In the genomic region with DNA sequence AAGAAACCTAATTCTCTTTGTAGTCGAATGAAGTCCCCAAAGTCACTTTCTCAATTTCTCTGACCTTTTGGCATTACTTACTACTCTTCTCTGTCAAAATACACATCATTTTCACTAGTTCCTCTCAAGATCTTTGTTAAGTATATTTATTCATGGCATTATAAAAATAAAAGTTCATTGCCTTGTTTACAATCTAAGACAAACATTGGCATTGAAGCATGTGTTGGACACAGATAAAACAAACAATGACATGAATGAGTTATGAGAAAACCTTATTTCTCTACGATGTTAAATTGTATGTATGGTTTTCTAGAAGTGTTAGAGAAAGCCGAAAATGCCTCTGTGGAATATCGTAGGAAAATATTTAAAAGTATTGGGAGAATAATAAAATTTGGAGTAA, we compare ENCODE assay signal across 24 cellular contexts. TPM values are rescaled to one million over a fixed set of nuclear protein-coding genes. Genes with fewer than 3 reads are reported as not detected.
DNase-seq lines count a peak whose midpoint lies in the region; ATAC-seq, FAIRE-seq and TF ChIP-seq lines count a peak whose summit lies in the region.
"Had no signal": no experiment of that assay in that cellular context is flagged by ENCODE, and none has a peak within 500 bp of the region (broad histone marks: within the 10 kb centered on the region; RNA-seq: fewer than 3 reads in every experiment).

No MANE protein-coding gene starts in this region.

- H3K4me1 ChIP-seq in K562 (replicated peaks in 1 of 2; ENCODE audit: control insufficient read depth in 2 of 2, insufficient read depth in 2 of 2, low read length in 2 of 2) = no peaks in the 10 kb centered on the region
- H3K4me1 ChIP-seq: A549; BE2C; BLaER1 treated with 17β-estradiol and CSF1 and Interleukin-3, amounts not matched to agents 10 nM and 100 nM; HAP-1 had no signal

- TF ChIP-seq POLR2A in K562 (conservative IDR thresholded peaks at IDR 0.05) = no peak

- BruUV-seq in K562 (replicated peaks; lab: Mats Ljungman, UMichigan) = no TSS peak

- no peak for TF ChIP-seq CTCF in K562 (IDR thresholded peaks at IDR 0.05 in 2 of 3, conservative IDR thresholded peaks at IDR 0.05 in 1 of 3; ENCODE audit: insufficient read depth in 2 of 3, low read depth in 1 of 3, low read length in 3 of 3)
- no peak for TF ChIP-seq CTCF in WERI-Rb-1 (IDR thresholded peaks at IDR 0.05; ENCODE audit: low read depth, low read length)

- H3K9me3 ChIP-seq in K562 (replicated peaks; ENCODE audit: control insufficient read depth, insufficient read depth, low read depth, low read length) (no peaks in the 10 kb centered on the region), WERI-Rb-1 (ENCODE audit: severe bottlenecking) (no peaks in the 10 kb centered on the region)
- H3K9me3 ChIP-seq: A549; BE2C; BLaER1 treated with 17β-estradiol and CSF1 and Interleukin-3, amounts not matched to agents 10 nM and 100 nM; HAP-1 had no signal

- H3K9me1 ChIP-seq in K562 (ENCODE audit: control insufficient read depth, insufficient read depth, low read length) = no peaks in the 10 kb centered on the region

- 4% methylated on average over 4 of the region's 4 CpGs for WGBS in K562 (ENCODE audit: insufficient coverage, low coverage, missing lambda C conversion rate)

- FAIRE-seq in K562 (lab: Jason Lieb, UNC) = no peak
- FAIRE-seq: A549, D721Med, G401.6, H54 had no signal

- no peak overlapping the region for H3K9ac ChIP-seq in K562 (ENCODE audit: insufficient read depth in 1 of 2, low read depth in 2 of 2, low read length in 2 of 2)
- H3K9ac ChIP-seq: BLaER1 treated with 17β-estradiol and CSF1 and Interleukin-3, amounts not matched to agents 10 nM and 100 nM had no signal

- 0 out of 2 replicates have a peak overlapping the region, but pooled peaks have one; percentile 51 for H2AFZ ChIP-seq in K562 (ENCODE audit: low read depth, low read length)

- H3K4me2 ChIP-seq in K562 (ENCODE audit: insufficient read depth, low read length) = no peak overlapping the region
- H3K4me2 ChIP-seq: A549; BLaER1 treated with 17β-estradiol and CSF1 and Interleukin-3, amounts not matched to agents 10 nM and 100 nM had no signal

- no peaks in the 10 kb centered on the region; a peak in 1 of 5 replicates for H3K27me3 ChIP-seq in K562 (ENCODE audit: control insufficient read depth in 2 of 2, insufficient read depth in 2 of 2, low read length in 2 of 2)
- peaks cover 35% of the 10 kb centered on the region for H3K27me3 ChIP-seq in WERI-Rb-1 (ENCODE audit: insufficient read depth, low read depth, severe bottlenecking)
- H3K27me3 ChIP-seq: BE2C; BLaER1 treated with 17β-estradiol and CSF1 and Interleukin-3, amounts not matched to agents 10 nM and 100 nM had no signal

- H4K20me1 ChIP-seq in K562 (replicated peaks; ENCODE audit: control insufficient read depth, insufficient read depth, low read length) = no peaks in the 10 kb centered on the region
- H4K20me1 ChIP-seq: BLaER1 treated with 17β-estradiol and CSF1 and Interleukin-3, amounts not matched to agents 10 nM and 100 nM had no signal

- in situ Hi-C loops in K562 (cut with MboI) = no loop called here

- intact Hi-C loops in K562 (cut with micrococcal nuclease) (no loop called here), cardiac septum (cut with DNase I) (no loop called here)

- no peaks in the 10 kb centered on the region for H3K79me2 ChIP-seq in K562 (ENCODE audit: control insufficient read depth, insufficient read depth, low read length)

- DNase-seq in NCI-H748 treated with DMSO at 0.1 percent for 48 hours (lab: John Stamatoyannopoulos, UW) = peak; percentile 62
- DNase-seq in NCI-H748 (lab: John Stamatoyannopoulos, UW; ENCODE audit: unreplicated experiment) = no peak
- peak; percentile 0 for DNase-seq in HT-29 (ENCODE audit: low spot score)
- peak; percentile 35 for DNase-seq in NCI-H2029 (lab: John Stamatoyannopoulos, UW)
- DNase-seq in K562 (ENCODE audit: extremely low read depth in 1 of 4, low spot score in 3 of 4) = no peak
- no peak for DNase-seq in cardiac septum (ENCODE audit: low spot score)
- DNase-seq in WERI-Rb-1 = no peak
- DNase-seq: 8988T; ACHN; AML-193; BE2C; CD4-positive, alpha-beta T cell; CD8-positive, alpha-beta memory T cell; DMS 273 treated with DMSO at 0.1 percent for 48 hours; DND-41; GOT3; HFFc6 had no signal

- TF ChIP-seq EP300 in K562 (IDR thresholded peaks at IDR 0.05; ENCODE audit: low read length) = no peak

- H3K36me3 ChIP-seq in K562 (ENCODE audit: control insufficient read depth, insufficient read depth, low read length) (no peaks in the 10 kb centered on the region), WERI-Rb-1 (no peaks in the 10 kb centered on the region)
- H3K36me3 ChIP-seq: BE2C; BLaER1 treated with 17β-estradiol and CSF1 and Interleukin-3, amounts not matched to agents 10 nM and 100 nM; HAP-1 had no signal

- TF ChIP-seq RAD21 in K562 (CRISPR knock-in tag; conservative IDR thresholded peaks at IDR 0.05 in 1 of 2, IDR thresholded peaks at IDR 0.05 in 1 of 2) = no peak

- no peak overlapping the region for H3K4me3 ChIP-seq in K562
- no peak overlapping the region for H3K4me3 ChIP-seq in WERI-Rb-1 (ENCODE audit: low read depth, low read length)
- H3K4me3 ChIP-seq: A549; BLaER1 treated with 17β-estradiol and CSF1 and Interleukin-3, amounts not matched to agents 10 nM and 100 nM; HAP-1 had no signal

- ATAC-seq in K562 = no peak
- ATAC-seq: A549 had no signal

- H3K27ac ChIP-seq in K562 (ENCODE audit: extremely low read depth, low read depth, low read length) = no peak overlapping the region
- no peak overlapping the region for H3K27ac ChIP-seq in WERI-Rb-1
- H3K27ac ChIP-seq: A549; BLaER1 treated with 17β-estradiol and CSF1 and Interleukin-3, amounts not matched to agents 10 nM and 100 nM had no signal

- CTCF ChIA-PET in K562 (lab: Yijun Ruan, JAX; ENCODE audit: low intra/inter-chr PET ratio) = no interaction called here

- POLR2A ChIA-PET in K562 (lab: Yijun Ruan, JAX) = no interaction called here

RNA-seq across cellular contexts. Expression of a gene that starts 8.6 kb away (rescaled TPM):
- not detected in 2 replicates for total RNA-seq in HT-29 (2014; rRNA removed; shearing (Covaris generic))
- total RNA-seq in K562 (2011; cell fraction: chromatin; rRNA removed; ENCODE audit: low replicate concordance) = not detected in 2 replicates
- total RNA-seq in K562 (2011; cell fraction: nucleolus; rRNA removed) = not detected in 2 replicates
- total RNA-seq in K562 (2011; cell fraction: nucleoplasm; rRNA removed) = not detected in 2 replicates
- total RNA-seq in K562 (2014; rRNA removed) = not detected in 2 replicates
- not detected in 2 replicates for total RNA-seq in K562 (2014; rRNA removed; fragmentation: Illumina TruSeq; extraction: Trizol)
- total RNA-seq in K562 (2015; rRNA removed; fragmentation: Illumina TruSeq; extraction: Trizol) = not detected in 2 replicates
- not detected in 2 replicates for total RNA-seq in K562 (2021)
- polyA plus RNA-seq in K562 (2011; rRNA removed) = not detected in 2 replicates
- not detected in 2 replicates for polyA plus RNA-seq in K562 (2011; cell fraction: cytosol; rRNA removed)
- polyA plus RNA-seq in K562 (2011; cell fraction: nucleus; rRNA removed) = not detected in 2 replicates
- not detected in 2 replicates for polyA plus RNA-seq in K562 (2012)
- not detected in 2 replicates for polyA plus RNA-seq in K562 (2014; fragmentation: Illumina TruSeq; extraction: Trizol)
- polyA plus RNA-seq in K562 (2014; fragmentation: Nextera tagmentation; extraction: Ambion mirVana) = not detected
- not detected in 2 replicates for polyA plus RNA-seq in K562 (2014; rRNA removed)
- polyA minus RNA-seq in K562 (2011; rRNA and poly(A)+ RNA removed) = not detected in 2 replicates
- not detected in 2 replicates for polyA minus RNA-seq in K562 (2011; cell fraction: cytosol; rRNA and poly(A)+ RNA removed)
- polyA minus RNA-seq in K562 (2011; cell fraction: nucleus; rRNA and poly(A)+ RNA removed) = not detected in 2 replicates
- total RNA-seq in cardiac septum = not detected
- total RNA-seq: CD4-positive, alpha-beta T cell; CD8-positive, alpha-beta memory T cell; HFFc6 had no signal
- polyA plus RNA-seq: A549; CD14-positive monocyte; CD8-positive, alpha-beta memory T cell had no signal

RNA-seq across cellular contexts. Expression of a gene that starts 13.6 kb away (rescaled TPM):
- total RNA-seq in HT-29 (2014; rRNA removed; shearing (Covaris generic)) = 0.23 TPM in 1 of 2 replicates, not detected in the other
- not detected in 2 replicates for total RNA-seq in K562 (2011; cell fraction: chromatin; rRNA removed; ENCODE audit: low replicate concordance)
- not detected in 2 replicates for total RNA-seq in K562 (2011; cell fraction: nucleolus; rRNA removed)
- not detected in 2 replicates for total RNA-seq in K562 (2011; cell fraction: nucleoplasm; rRNA removed)
- total RNA-seq in K562 (2014; rRNA removed) (not detected in 2 replicates), K562 (2014; rRNA removed; fragmentation: Illumina TruSeq; extraction: Trizol) (not detected in 2 replicates), K562 (2015; rRNA removed; fragmentation: Illumina TruSeq; extraction: Trizol) (not detected in 2 replicates), K562 (2021) (not detected in 2 replicates), cardiac septum (not detected)
- polyA plus RNA-seq in K562 (2011; rRNA removed) (not detected in 2 replicates), K562 (2014; fragmentation: Illumina TruSeq; extraction: Trizol) (not detected in 2 replicates), K562 (2014; fragmentation: Nextera tagmentation; extraction: Ambion mirVana) (not detected), K562 (2014; rRNA removed) (not detected in 2 replicates)
- polyA plus RNA-seq in K562 (2011; cell fraction: cytosol; rRNA removed) = not detected in 2 replicates
- polyA plus RNA-seq in K562 (2011; cell fraction: nucleus; rRNA removed) = not detected in 2 replicates
- not detected in 2 replicates for polyA plus RNA-seq in K562 (2012)
- polyA minus RNA-seq in K562 (2011; rRNA and poly(A)+ RNA removed) = not detected in 2 replicates
- polyA minus RNA-seq in K562 (2011; cell fraction: cytosol; rRNA and poly(A)+ RNA removed) = not detected in 2 replicates
- polyA minus RNA-seq in K562 (2011; cell fraction: nucleus; rRNA and poly(A)+ RNA removed) = not detected in 2 replicates
- total RNA-seq: CD4-positive, alpha-beta T cell; CD8-positive, alpha-beta memory T cell; HFFc6 had no signal
- polyA plus RNA-seq: A549; CD14-positive monocyte; CD8-positive, alpha-beta memory T cell had no signal

RNA-seq across cellular contexts. Expression of a gene that starts 14.7 kb away (rescaled TPM):
- not detected in 2 replicates for total RNA-seq in HT-29 (2014; rRNA removed; shearing (Covaris generic))
- total RNA-seq in K562 (2011; cell fraction: chromatin; rRNA removed; ENCODE audit: low replicate concordance) = not detected in 2 replicates
- not detected in 2 replicates for total RNA-seq in K562 (2011; cell fraction: nucleolus; rRNA removed)
- not detected in 2 replicates for total RNA-seq in K562 (2011; cell fraction: nucleoplasm; rRNA removed)
- total RNA-seq in K562 (2014; rRNA removed) (not detected in 2 replicates), K562 (2014; rRNA removed; fragmentation: Illumina TruSeq; extraction: Trizol) (not detected in 2 replicates), K562 (2015; rRNA removed; fragmentation: Illumina TruSeq; extraction: Trizol) (not detected in 2 replicates), K562 (2021) (not detected in 2 replicates), cardiac septum (not detected)
- polyA plus RNA-seq in K562 (2011; rRNA removed) (not detected in 2 replicates), K562 (2014; fragmentation: Illumina TruSeq; extraction: Trizol) (not detected in 2 replicates), K562 (2014; fragmentation: Nextera tagmentation; extraction: Ambion mirVana) (not detected), K562 (2014; rRNA removed) (not detected in 2 replicates)
- polyA plus RNA-seq in K562 (2011; cell fraction: cytosol; rRNA removed) = not detected in 2 replicates
- polyA plus RNA-seq in K562 (2011; cell fraction: nucleus; rRNA removed) = not detected in 2 replicates
- polyA plus RNA-seq in K562 (2012) = not detected in 2 replicates
- not detected in 2 replicates for polyA minus RNA-seq in K562 (2011; rRNA and poly(A)+ RNA removed)
- not detected in 2 replicates for polyA minus RNA-seq in K562 (2011; cell fraction: cytosol; rRNA and poly(A)+ RNA removed)
- not detected in 2 replicates for polyA minus RNA-seq in K562 (2011; cell fraction: nucleus; rRNA and poly(A)+ RNA removed)
- total RNA-seq: CD4-positive, alpha-beta T cell; CD8-positive, alpha-beta memory T cell; HFFc6 had no signal
- polyA plus RNA-seq: A549; CD14-positive monocyte; CD8-positive, alpha-beta memory T cell had no signal

RNA-seq across cellular contexts. Expression of a gene that starts 22.8 kb away (rescaled TPM):
- not detected in 2 replicates for total RNA-seq in HT-29 (2014; rRNA removed; shearing (Covaris generic))
- total RNA-seq in K562 (2011; cell fraction: chromatin; rRNA removed; ENCODE audit: low replicate concordance) = not detected in 2 replicates
- not detected in 2 replicates for total RNA-seq in K562 (2011; cell fraction: nucleolus; rRNA removed)
- total RNA-seq in K562 (2011; cell fraction: nucleoplasm; rRNA removed) = not detected in 2 replicates
- total RNA-seq in K562 (2014; rRNA removed) (not detected in 2 replicates), K562 (2014; rRNA removed; fragmentation: Illumina TruSeq; extraction: Trizol) (not detected in 2 replicates), K562 (2015; rRNA removed; fragmentation: Illumina TruSeq; extraction: Trizol) (not detected in 2 replicates), K562 (2021) (not detected in 2 replicates), cardiac septum (not detected)
- polyA plus RNA-seq in K562 (2011; rRNA removed) (not detected in 2 replicates), K562 (2014; fragmentation: Illumina TruSeq; extraction: Trizol) (not detected in 2 replicates), K562 (2014; fragmentation: Nextera tagmentation; extraction: Ambion mirVana) (not detected), K562 (2014; rRNA removed) (not detected in 2 replicates)
- not detected in 2 replicates for polyA plus RNA-seq in K562 (2011; cell fraction: cytosol; rRNA removed)
- not detected in 2 replicates for polyA plus RNA-seq in K562 (2011; cell fraction: nucleus; rRNA removed)
- not detected in 2 replicates for polyA plus RNA-seq in K562 (2012)
- polyA minus RNA-seq in K562 (2011; rRNA and poly(A)+ RNA removed) = not detected in 2 replicates
- not detected in 2 replicates for polyA minus RNA-seq in K562 (2011; cell fraction: cytosol; rRNA and poly(A)+ RNA removed)
- not detected in 2 replicates for polyA minus RNA-seq in K562 (2011; cell fraction: nucleus; rRNA and poly(A)+ RNA removed)
- total RNA-seq: CD4-positive, alpha-beta T cell; CD8-positive, alpha-beta memory T cell; HFFc6 had no signal
- polyA plus RNA-seq: A549; CD14-positive monocyte; CD8-positive, alpha-beta memory T cell had no signal

RNA-seq across cellular contexts. Expression of a gene that starts 29.2 kb away (rescaled TPM):
- not detected in 2 replicates for total RNA-seq in HT-29 (2014; rRNA removed; shearing (Covaris generic))
- not detected in 2 replicates for total RNA-seq in K562 (2011; cell fraction: chromatin; rRNA removed; ENCODE audit: low replicate concordance)
- total RNA-seq in K562 (2011; cell fraction: nucleolus; rRNA removed) = not detected in 2 replicates
- total RNA-seq in K562 (2011; cell fraction: nucleoplasm; rRNA removed) = not detected in 2 replicates
- total RNA-seq in K562 (2014; rRNA removed) (not detected in 2 replicates), K562 (2014; rRNA removed; fragmentation: Illumina TruSeq; extraction: Trizol) (not detected in 2 replicates), K562 (2015; rRNA removed; fragmentation: Illumina TruSeq; extraction: Trizol) (not detected in 2 replicates), K562 (2021) (not detected in 2 replicates), cardiac septum (not detected)
- polyA plus RNA-seq in K562 (2011; rRNA removed) (not detected in 2 replicates), K562 (2014; fragmentation: Illumina TruSeq; extraction: Trizol) (not detected in 2 replicates), K562 (2014; fragmentation: Nextera tagmentation; extraction: Ambion mirVana) (not detected), K562 (2014; rRNA removed) (not detected in 2 replicates)
- polyA plus RNA-seq in K562 (2011; cell fraction: cytosol; rRNA removed) = not detected in 2 replicates
- not detected in 2 replicates for polyA plus RNA-seq in K562 (2011; cell fraction: nucleus; rRNA removed)
- polyA plus RNA-seq in K562 (2012) = not detected in 2 replicates
- not detected in 2 replicates for polyA minus RNA-seq in K562 (2011; rRNA and poly(A)+ RNA removed)
- not detected in 2 replicates for polyA minus RNA-seq in K562 (2011; cell fraction: cytosol; rRNA and poly(A)+ RNA removed)
- not detected in 2 replicates for polyA minus RNA-seq in K562 (2011; cell fraction: nucleus; rRNA and poly(A)+ RNA removed)
- total RNA-seq: CD4-positive, alpha-beta T cell; CD8-positive, alpha-beta memory T cell; HFFc6 had no signal
- polyA plus RNA-seq: A549; CD14-positive monocyte; CD8-positive, alpha-beta memory T cell had no signal

Comparison
In these comparisons a context has a peak if more than half of its experiments do, and no peak if none do; other contexts are left out.
1. DNase-seq: peak in NCI-H748 treated with DMSO at 0.1 percent for 48 hours (single experiment), HT-29 (single experiment) and NCI-H2029 (single experiment); none in NCI-H748 (single experiment), K562 (0 of 4), cardiac septum (single experiment) and WERI-Rb-1 (single experiment).